Comparison of ENCODE assay signal across 2 cellular contexts in genomic region chr1:228830185-228830953, GRCh38.
TF ChIP-seq lines count a peak whose summit lies in the region.

No MANE protein-coding gene starts in this region.

TF ChIP-seq in SK-N-SH treated with all-trans-retinoic acid at 6 μM for 48 hours, 23 proteins besides CTCF, POLR2A, EP300 and RAD21 (continued from another document):
- TF ChIP-seq CSRNP3 (CRISPR knock-in tag; IDR thresholded peaks at IDR 0.05) (no peak), ZNF70 (CRISPR knock-in tag; IDR thresholded peaks at IDR 0.05) (no peak), CSDC2 (CRISPR knock-in tag; IDR thresholded peaks at IDR 0.05) (no peak), BACH2 (CRISPR knock-in tag; IDR thresholded peaks at IDR 0.05; ENCODE audit: borderline replicate concordance) (no peak), CREB5 (CRISPR knock-in tag; IDR thresholded peaks at IDR 0.05; ENCODE audit: low read depth) (no peak), TOX (CRISPR knock-in tag; IDR thresholded peaks at IDR 0.05; ENCODE audit: borderline replicate concordance) (no peak), ZNF565 (CRISPR knock-in tag; conservative IDR thresholded peaks at IDR 0.05; ENCODE audit: low read depth) (no peak), ZFP30 (CRISPR knock-in tag; IDR thresholded peaks at IDR 0.05) (no peak), ZC3H10 (CRISPR knock-in tag; IDR thresholded peaks at IDR 0.05) (no peak), PATZ1 (CRISPR knock-in tag; IDR thresholded peaks at IDR 0.05; ENCODE audit: borderline replicate concordance) (no peak), SNAI2 (CRISPR knock-in tag; IDR thresholded peaks at IDR 0.05) (no peak)

TF ChIP-seq in SK-N-SH, 30 proteins besides CTCF, POLR2A, EP300 and RAD21 (continued from another document):
- TF ChIP-seq REST (IDR thresholded peaks at IDR 0.05; ENCODE audit: low read depth, low read length) (no peak), TEAD4 (IDR thresholded peaks at IDR 0.05; ENCODE audit: borderline replicate concordance, insufficient read depth) (no peak), POLR2AphosphoS5 (IDR thresholded peaks at IDR 0.05; ENCODE audit: low read depth, low read length) (no peak), RXRA (IDR thresholded peaks at IDR 0.05; ENCODE audit: borderline replicate concordance, low read depth) (no peak), USF1 (IDR thresholded peaks at IDR 0.05; ENCODE audit: borderline replicate concordance, low read depth) (no peak), ELF1 (IDR thresholded peaks at IDR 0.05) (no peak)
